In the genomic region with DNA sequence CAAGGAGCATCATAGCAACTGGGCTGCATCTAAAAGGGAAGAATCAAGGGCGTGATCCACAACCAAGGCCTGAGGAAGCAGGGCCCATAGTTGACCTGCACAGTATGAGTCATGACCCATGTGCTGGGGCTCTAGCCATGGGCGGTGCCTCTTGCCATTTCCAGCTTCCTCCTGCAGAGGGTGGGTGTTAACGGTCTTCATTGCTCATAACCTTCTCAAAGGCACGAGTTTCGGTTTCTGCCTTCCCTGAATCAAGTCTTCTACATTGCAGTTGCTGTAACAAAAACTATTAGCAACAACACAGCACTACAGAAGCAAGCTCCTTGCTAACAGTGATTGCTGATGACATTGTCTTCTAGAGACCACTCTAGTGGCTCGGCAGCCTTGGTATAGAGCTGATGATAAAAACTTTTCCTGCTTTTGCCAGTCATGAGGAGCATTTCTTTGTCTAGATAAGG, we compare ENCODE assay signal across 8 cellular contexts.
DNase-seq lines count a peak whose midpoint lies in the region; ATAC-seq and TF ChIP-seq lines count a peak whose summit lies in the region.
"Had no signal": no experiment of that assay in that cellular context is flagged by ENCODE, and none has a peak within 500 bp of the region (broad histone marks: within the 10 kb centered on the region; RNA-seq: fewer than 3 reads in every experiment).

No MANE protein-coding gene starts in this region.

- no peak overlapping the region for H3K27ac Mint-ChIP-seq in stimulated activated naive CD8-positive, alpha-beta T cell treated with anti-CD3 and anti-CD28 coated beads, Interleukin-15, amount 100 ng/mL, for 72 hours
- H3K27ac Mint-ChIP-seq: activated naive CD8-positive, alpha-beta T cell had no signal

- peaks cover 20% of the 10 kb centered on the region for H3F3A ChIP-seq in PC-9 (ENCODE audit: insufficient read depth, low read depth)

- H3K36me3 ChIP-seq in PC-9 (ENCODE audit: low read depth) (no peaks in the 10 kb centered on the region), left lung (no peaks in the 10 kb centered on the region)

- POLR2A ChIA-PET in PC-9 (lab: Charles Lee; ENCODE audit: unreplicated experiment): interaction anchor here (0.6 kb wide), 5 partner anchors 10 to 742 kb away, joined by 4 to 27 read pairs (median 8); a partner anchor contains a TSS

- no peaks in the 10 kb centered on the region for H3K9me3 Mint-ChIP-seq in stimulated activated naive CD8-positive, alpha-beta T cell treated with anti-CD3 and anti-CD28 coated beads, Interleukin-15, amount 100 ng/mL, for 72 hours

- no peak overlapping the region for H2AFZ ChIP-seq in PC-9

- no peaks in the 10 kb centered on the region; the same call in 1 of the 2 replicates for H3K9me3 ChIP-seq in PC-9 (ENCODE audit: insufficient read depth, low read depth)
- H3K9me3 ChIP-seq in left lung: no peaks in the 10 kb centered on the region

- H3K4me3 ChIP-seq in PC-9 (peak overlapping the region; percentile 48; the same call in 1 of the 2 replicates), astrocyte of the spinal cord (ENCODE audit: low read depth, low read length) (no peak overlapping the region), left lung (no peak overlapping the region)

- H4K20me1 ChIP-seq in PC-9 (ENCODE audit: insufficient read depth): no peaks in the 10 kb centered on the region

- CTCF ChIA-PET in PC-9 (lab: Charles Lee): interaction anchor here (1.1 to 1.7 kb wide), 5 partner anchors 9 to 70 kb away, joined by 3 to 7 read pairs (median 5); a partner anchor contains a TSS

- TF ChIP-seq CTCF in PC-9 (conservative IDR thresholded peaks at IDR 0.05) (peak; percentile 54), astrocyte of the spinal cord (IDR thresholded peaks at IDR 0.05; ENCODE audit: low read depth, low read length) (peak; percentile 13), left lung (IDR thresholded peaks at IDR 0.05) (peak in 1 of 2 donors; percentile 39)

- H3K4me3 Mint-ChIP-seq in stimulated activated naive CD8-positive, alpha-beta T cell treated with anti-CD3 and anti-CD28 coated beads, Interleukin-15, amount 100 ng/mL, for 72 hours: no peak overlapping the region
- H3K4me3 Mint-ChIP-seq: activated naive CD8-positive, alpha-beta T cell had no signal

- H3K79me2 ChIP-seq in PC-9 (ENCODE audit: low read depth): no peaks in the 10 kb centered on the region

- DNase-seq in PC-9 (peak; percentile 90 to 98), astrocyte of the spinal cord (ENCODE audit: low read depth, low spot score) (peak; percentile 40), left lung (peak; percentile 78 to 87), KG1 (lab: John Stamatoyannopoulos, UW) (no peak)
- peak in 1 of 2 donors; percentile 17 for DNase-seq in stimulated activated naive CD8-positive, alpha-beta T cell treated with anti-CD3 and anti-CD28 coated beads, Interleukin-15, amount 100 ng/mL, for 72 hours

- no TSS peak for BruUV-seq in PC-9 (replicated peaks; lab: Mats Ljungman, UMichigan)

- H3K4me2 ChIP-seq in PC-9: peak overlapping the region; percentile 87

- in situ Hi-C loops in astrocyte of the spinal cord (cut with HindIII; ENCODE audit: low sequenced_read_pairs): no loop called here

- H3K4me1 Mint-ChIP-seq in stimulated activated naive CD8-positive, alpha-beta T cell treated with anti-CD3 and anti-CD28 coated beads, Interleukin-15, amount 100 ng/mL, for 72 hours: no peaks in the 10 kb centered on the region

- ATAC-seq in GM18867 (IDR thresholded peaks at IDR 0.05; ENCODE audit: unreplicated experiment) (peak; percentile 99), HG02970 (IDR thresholded peaks at IDR 0.05; ENCODE audit: low FRiP score, unreplicated experiment) (peak; percentile 55), left lung (peak; percentile 94)
- peak; percentile 78 for ATAC-seq in stimulated activated naive CD8-positive, alpha-beta T cell treated with anti-CD3 and anti-CD28 coated beads, Interleukin-15, amount 100 ng/mL, for 72 hours

- H3K4me1 ChIP-seq in PC-9 (replicated peaks; ENCODE audit: insufficient read depth) (peaks cover 70% of the 10 kb centered on the region), left lung (peaks cover 0 to 38% of the 10 kb centered on the region in 2 donors)

- intact Hi-C loops in PC-9 (cut with micrococcal nuclease; ENCODE audit: unreplicated experiment) (loop anchor here (1.0 kb wide), 3 partner anchors 27 to 80 kb away; a partner anchor contains a TSS), left lung (cut with DNase I) (no loop called here)

- H3K27me3 ChIP-seq in PC-9 (ENCODE audit: insufficient read depth, low read depth) (no peaks in the 10 kb centered on the region), left lung (no peaks in the 10 kb centered on the region)

- peaks cover 19% of the 10 kb centered on the region for H3K27me3 Mint-ChIP-seq in stimulated activated naive CD8-positive, alpha-beta T cell treated with anti-CD3 and anti-CD28 coated beads, Interleukin-15, amount 100 ng/mL, for 72 hours

- no peaks in the 10 kb centered on the region for H3K9me2 ChIP-seq in PC-9 (ENCODE audit: insufficient read depth)

- H3K27ac ChIP-seq in PC-9 (peak overlapping the region; percentile 100), left lung (peak overlapping the region; percentile 67 to 84)
